Comparison of ENCODE assay signal across 1 cellular context in genomic region chr19:16170134-16170533, GRCh38.
A peak's percentile ranks its signal among the peaks of the same experiment; 100 is the strongest.
TF ChIP-seq lines count a peak whose summit lies in the region.

No MANE protein-coding gene starts in this region.

TF ChIP-seq in HEK293, 187 proteins besides CTCF, POLR2A, EP300 and RAD21:
- TF ChIP-seq ZNF518A (tag by site-specific recombination; conservative IDR thresholded peaks at IDR 0.05; ENCODE audit: low read depth), result no peak
- TF ChIP-seq ZNF473 (tag by site-specific recombination; IDR thresholded peaks at IDR 0.05), result no peak
- TF ChIP-seq ZNF704 (tag by site-specific recombination; IDR thresholded peaks at IDR 0.05), result no peak
- no peak for TF ChIP-seq ZSCAN23 (tag by site-specific recombination; IDR thresholded peaks at IDR 0.05)
- peak; percentile 79 for TF ChIP-seq ZFP3 (tag by site-specific recombination; IDR thresholded peaks at IDR 0.05; ENCODE audit: low read depth)
